In the genomic region with DNA sequence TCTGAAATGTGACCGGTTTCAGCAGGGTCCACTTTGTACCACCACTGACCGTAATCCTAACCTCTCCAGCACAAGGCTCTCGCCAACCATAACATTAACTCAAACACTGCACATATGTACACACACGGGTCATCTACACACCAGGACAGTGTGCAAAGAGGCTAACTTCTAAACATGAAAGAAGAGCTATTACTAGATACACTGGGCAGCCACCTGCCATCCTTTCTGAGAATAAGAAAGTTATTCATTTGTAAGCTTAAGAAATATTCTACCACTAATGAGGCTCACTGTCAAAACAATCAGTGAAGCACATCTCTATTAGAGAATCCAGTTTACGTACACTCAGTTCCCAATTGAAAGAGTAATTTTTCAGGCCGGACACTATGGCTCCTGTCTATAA, we compare ENCODE assay signal across 12 cellular contexts.
"Had no signal": no experiment of that assay in that cellular context is flagged by ENCODE, and none has a peak within 500 bp of the region (broad histone marks: within the 10 kb centered on the region; RNA-seq: fewer than 3 reads in every experiment).

No MANE protein-coding gene starts in this region.

- H3K4me1 ChIP-seq: HAP-1 had no signal

- H2AFZ ChIP-seq: GM23338 had no signal

- H3K9me3 ChIP-seq: HAP-1 had no signal

- FAIRE-seq: H1, H54, HepG2, HTR-8/SVneo had no signal

- H3K9ac ChIP-seq: KMS-11 had no signal

- H3K4me3 Mint-ChIP-seq: GM23338, HFFc6, IgD-negative memory B cell had no signal

- DNase-seq: HFFc6, Karpas-422, KBM-7 had no signal

- H3K4me3 ChIP-seq: GM23338, HAP-1 had no signal

- H3K27me3 Mint-ChIP-seq: IgD-negative memory B cell had no signal

- H3K4me1 Mint-ChIP-seq: IgD-negative memory B cell had no signal

- H3K9me3 Mint-ChIP-seq: GM23338, HFFc6, IgD-negative memory B cell had no signal

- H3K27ac Mint-ChIP-seq: GM23338, HFFc6, IgD-negative memory B cell had no signal

- H3K4me2 ChIP-seq: GM23338, KMS-11 had no signal

- H3K27ac ChIP-seq: KMS-11 had no signal

- ATAC-seq: GM23338, HCT116, HepG2 had no signal
